In the genomic region with DNA sequence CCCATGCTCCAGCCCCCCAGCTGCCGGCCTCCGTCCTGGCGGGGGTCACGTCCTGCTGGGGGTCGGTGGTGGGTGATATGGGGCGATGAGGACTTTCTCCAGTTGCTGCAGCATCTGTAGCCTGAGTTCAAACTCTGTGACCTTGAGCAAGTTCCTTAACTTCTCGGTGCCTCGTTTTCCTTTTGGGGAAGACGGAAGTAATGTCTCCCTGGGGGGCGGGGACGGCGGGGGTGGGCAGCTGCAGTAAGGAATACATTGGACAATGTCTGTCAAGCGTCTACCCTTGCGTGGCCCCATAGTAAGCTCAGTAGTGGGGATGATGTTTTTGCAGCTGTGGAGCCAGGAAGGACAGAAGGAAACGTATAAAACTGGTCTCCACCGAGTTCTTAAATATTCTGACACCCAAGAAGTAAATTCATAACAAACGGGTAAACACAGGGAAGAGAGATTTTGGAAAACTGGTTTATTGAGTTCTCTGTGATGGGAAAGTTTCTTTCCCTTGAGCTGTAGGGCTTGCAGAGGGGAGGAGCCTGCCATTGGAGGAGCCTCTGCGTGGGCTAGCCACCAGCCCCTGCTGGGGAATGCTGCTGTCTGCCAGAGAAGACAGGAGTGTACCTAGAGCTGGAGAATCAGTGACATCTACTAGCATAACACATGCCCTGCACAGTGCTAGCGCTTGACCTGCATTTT, we compare ENCODE assay signal across 8 cellular contexts. TPM values are rescaled to one million over a fixed set of nuclear protein-coding genes. Genes with fewer than 3 reads are reported as not detected.
DNase-seq lines count a peak whose midpoint lies in the region; ATAC-seq, FAIRE-seq and TF ChIP-seq lines count a peak whose summit lies in the region.

No MANE protein-coding gene starts in this region.

- FAIRE-seq in frontal cortex (lab: Jason Lieb, UNC) = no peak

- no peak for ATAC-seq in GM18868 (IDR thresholded peaks at IDR 0.05; ENCODE audit: unreplicated experiment)

- no peak overlapping the region for H3K4me3 ChIP-seq in endodermal cell (ENCODE audit: low read length)

- H3K9ac ChIP-seq in endodermal cell (ENCODE audit: extremely low read depth, low read length, poor library complexity, severe bottlenecking) = no peak overlapping the region

- H3K4me1 Mint-ChIP-seq in endodermal cell (peaks cover 3% of the 10 kb centered on the region), osteocyte (ENCODE audit: unreplicated experiment) (peaks cover 30% of the 10 kb centered on the region)

- H3K27me3 ChIP-seq in endodermal cell (ENCODE audit: control insufficient read depth, insufficient read depth, low read length, poor library complexity, severe bottlenecking) = peaks cover 100% of the 10 kb centered on the region

- H3K27me3 Mint-ChIP-seq in endodermal cell (ENCODE audit: insufficient read depth) (peaks cover 98% of the 10 kb centered on the region), osteocyte (ENCODE audit: unreplicated experiment) (peaks cover 50% of the 10 kb centered on the region)

- H3K36me3 Mint-ChIP-seq in endodermal cell (ENCODE audit: low read depth) (no peaks in the 10 kb centered on the region), osteocyte (ENCODE audit: unreplicated experiment) (no peaks in the 10 kb centered on the region)

- DNase-seq in GDM1 (lab: John Stamatoyannopoulos, UW) (peak; percentile 26), NCI-H69 (lab: John Stamatoyannopoulos, UW) (peak; percentile 23), endodermal cell (peak; percentile 57), osteocyte (ENCODE audit: extremely low spot score, unreplicated experiment) (no peak), frontal cortex (ENCODE audit: low spot score in 2 of 2) (no peak), NCI-H1436 treated with DMSO at 0.1 percent for 48 hours (lab: John Stamatoyannopoulos, UW) (no peak)
- DNase-seq in activated naive CD4-positive, alpha-beta T cell treated with Interleukin-2 at 50 U/mL for 16 hours = no peak

- H3K9me3 Mint-ChIP-seq in endodermal cell (no peaks in the 10 kb centered on the region), osteocyte (ENCODE audit: unreplicated experiment) (no peaks in the 10 kb centered on the region)

- no peak overlapping the region for H3K27ac ChIP-seq in endodermal cell (ENCODE audit: low read depth, low read length)

- no peak overlapping the region for H3K27ac Mint-ChIP-seq in endodermal cell
- H3K27ac Mint-ChIP-seq in osteocyte (ENCODE audit: unreplicated experiment) = peak overlapping the region; percentile 50

- H3K36me3 ChIP-seq in endodermal cell (ENCODE audit: control insufficient read depth, insufficient read depth, low read length) = no peaks in the 10 kb centered on the region

- TF ChIP-seq CTCF in endodermal cell (conservative IDR thresholded peaks at IDR 0.05) (no peak), osteocyte (IDR thresholded peaks at IDR 0.05) (peak; percentile 7)

- 45 to 57% methylated on average over 12 to 19 of the region's 19 CpGs for WGBS in endodermal cell (ENCODE audit: insufficient coverage in 1 of 2, insufficient read length in 1 of 2), 2 experiments

- H3K4me3 Mint-ChIP-seq in endodermal cell (no peak overlapping the region), osteocyte (ENCODE audit: unreplicated experiment) (peak overlapping the region; percentile 11)

- no peaks in the 10 kb centered on the region for H3K4me1 ChIP-seq in endodermal cell (ENCODE audit: control insufficient read depth, insufficient read depth, low read length)

- H3K9me3 ChIP-seq in endodermal cell (ENCODE audit: control insufficient read depth, low read length) = no peaks in the 10 kb centered on the region

RNA-seq across cellular contexts. Expression of a gene that starts 1.0 kb away (rescaled TPM):
- total RNA-seq in endodermal cell (under 1 TPM in 1 of 2 donors, not detected in 1; 0.22 TPM), osteocyte (7.6 and 8.2 TPM in 2 replicates), frontal cortex (3.7 TPM)
- 0.68 TPM for polyA plus RNA-seq in endodermal cell (2013, experiment 1 of 2)
- polyA plus RNA-seq in endodermal cell (2013, experiment 2 of 2) = 0.50 TPM

RNA-seq across cellular contexts. Expression of a gene that starts 23.0 kb away (rescaled TPM):
- total RNA-seq in endodermal cell (not detected), osteocyte (not detected in 2 replicates), frontal cortex (not detected)
- 0.39 TPM for polyA plus RNA-seq in endodermal cell (2013, experiment 1 of 2)
- polyA plus RNA-seq in endodermal cell (2013, experiment 2 of 2) = not detected

Comparison
In these comparisons a context has a peak if more than half of its experiments do, and no peak if none do; other contexts are left out.
1. DNase-seq: peak in GDM1 (single experiment), NCI-H69 (single experiment) and endodermal cell (single experiment); none in osteocyte (single experiment), frontal cortex (0 of 2), NCI-H1436 treated with DMSO at 0.1 percent for 48 hours (single experiment) and activated naive CD4-positive, alpha-beta T cell treated with Interleukin-2 at 50 U/mL for 16 hours (single experiment).